1 cellular context compared by ENCODE assay signal in the genomic region with DNA sequence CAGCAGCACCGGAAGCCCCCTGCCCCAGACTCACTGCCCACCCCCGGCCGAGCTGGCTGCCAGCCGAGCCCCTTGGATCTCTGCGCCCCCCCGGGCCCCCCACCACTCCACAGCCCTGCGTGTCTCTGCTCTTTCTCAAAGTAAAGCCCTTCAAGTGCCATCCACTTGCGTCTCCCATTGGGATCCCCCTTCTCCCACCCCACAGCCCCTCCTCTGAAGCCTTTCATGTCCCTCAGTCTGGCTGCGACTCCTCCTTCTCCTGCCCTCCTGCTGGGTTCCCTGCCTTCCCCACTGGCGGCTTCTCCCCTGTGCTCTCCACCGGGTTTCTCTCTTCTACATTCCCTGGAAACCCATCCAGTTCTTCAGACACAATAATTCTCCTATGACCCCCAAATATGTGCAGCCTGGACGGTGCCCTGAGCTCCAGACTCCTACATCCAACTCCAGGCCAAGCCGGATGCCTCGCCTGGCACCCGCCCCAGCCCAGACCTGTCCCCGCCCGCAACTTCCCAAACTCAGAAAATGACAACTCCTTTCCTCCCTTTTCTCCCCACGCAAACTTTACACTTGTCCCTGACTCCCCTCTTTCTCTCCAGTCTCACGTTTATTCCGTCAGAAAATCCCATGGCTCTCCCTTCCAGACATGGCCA.
TF ChIP-seq lines count a peak whose summit lies in the region.

No MANE protein-coding gene starts in this region.

TF ChIP-seq in H1, 55 proteins besides CTCF, POLR2A, EP300 and RAD21:
- TF ChIP-seq CREB1 (IDR thresholded peaks at IDR 0.05): no peak
- TF ChIP-seq RFX5 (IDR thresholded peaks at IDR 0.05; ENCODE audit: borderline replicate concordance, low read depth, low read length): no peak
- TF ChIP-seq TAF7 (optimal IDR thresholded peaks at IDR 0.05; ENCODE audit: borderline replicate concordance, low read depth, low read length): no peak
- no peak for TF ChIP-seq E2F6 (IDR thresholded peaks at IDR 0.05)
- TF ChIP-seq, protein P1, sequence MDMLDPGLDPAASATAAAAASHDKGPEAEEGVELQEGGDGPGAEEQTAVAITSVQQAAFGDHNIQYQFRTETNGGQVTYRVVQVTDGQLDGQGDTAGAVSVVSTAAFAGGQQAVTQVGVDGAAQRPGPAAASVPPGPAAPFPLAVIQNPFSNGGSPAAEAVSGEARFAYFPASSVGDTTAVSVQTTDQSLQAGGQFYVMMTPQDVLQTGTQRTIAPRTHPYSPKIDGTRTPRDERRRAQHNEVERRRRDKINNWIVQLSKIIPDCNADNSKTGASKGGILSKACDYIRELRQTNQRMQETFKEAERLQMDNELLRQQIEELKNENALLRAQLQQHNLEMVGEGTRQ (IDR thresholded peaks at IDR 0.05; ENCODE audit: low read length): no peak
- TF ChIP-seq GABPA (IDR thresholded peaks at IDR 0.05; ENCODE audit: borderline replicate concordance, insufficient read depth, low read length): no peak
- no peak for TF ChIP-seq JUN (IDR thresholded peaks at IDR 0.05; ENCODE audit: low read depth, low read length)
- TF ChIP-seq NANOG (IDR thresholded peaks at IDR 0.05; ENCODE audit: insufficient read depth, low read depth, low read length, poor library complexity, severe bottlenecking): no peak
- TF ChIP-seq SUZ12 (IDR thresholded peaks at IDR 0.05; ENCODE audit: low read length): no peak
- no peak for TF ChIP-seq NRF1 (IDR thresholded peaks at IDR 0.05; ENCODE audit: low read depth, low read length)
- no peak for TF ChIP-seq KDM4A (IDR thresholded peaks at IDR 0.05; ENCODE audit: low read depth, low read length, severe bottlenecking)
- TF ChIP-seq, protein P2, sequence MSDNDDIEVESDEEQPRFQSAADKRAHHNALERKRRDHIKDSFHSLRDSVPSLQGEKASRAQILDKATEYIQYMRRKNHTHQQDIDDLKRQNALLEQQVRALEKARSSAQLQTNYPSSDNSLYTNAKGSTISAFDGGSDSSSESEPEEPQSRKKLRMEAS (IDR thresholded peaks at IDR 0.05): no peak
- no peak for TF ChIP-seq RNF2 (IDR thresholded peaks at IDR 0.05; ENCODE audit: borderline replicate concordance, low read depth, low read length, missing control alignments, poor library complexity, severe bottlenecking)
- TF ChIP-seq EGR1 (IDR thresholded peaks at IDR 0.05; ENCODE audit: borderline replicate concordance, low read depth, low read length): no peak
- TF ChIP-seq SAP30 (IDR thresholded peaks at IDR 0.05; ENCODE audit: insufficient read depth, insufficient replicate concordance, low read length): no peak
- no peak for TF ChIP-seq BACH1 (IDR thresholded peaks at IDR 0.05; ENCODE audit: low read length)
- no peak for TF ChIP-seq GTF2F1 (IDR thresholded peaks at IDR 0.05; ENCODE audit: borderline replicate concordance, low read depth, low read length)
- TF ChIP-seq SIX5 (IDR thresholded peaks at IDR 0.05; ENCODE audit: low read depth, low read length): no peak
- no peak for TF ChIP-seq HDAC6 (IDR thresholded peaks at IDR 0.05; ENCODE audit: low read depth, low read length)
- TF ChIP-seq CBX5 (IDR thresholded peaks at IDR 0.05; ENCODE audit: low read depth, low read length): no peak
